18 cellular contexts compared by ENCODE assay signal in genomic region chr12:109595321-109595902, GRCh38. TPM values are rescaled to one million over a fixed set of nuclear protein-coding genes. Genes with fewer than 3 reads are reported as not detected.
DNase-seq lines count a peak whose midpoint lies in the region; ATAC-seq and TF ChIP-seq lines count a peak whose summit lies in the region.
"Had no signal": no experiment of that assay in that cellular context is flagged by ENCODE, and none has a peak within 500 bp of the region (broad histone marks: within the 10 kb centered on the region; RNA-seq: fewer than 3 reads in every experiment).

No MANE protein-coding gene starts in this region.

- no peaks in the 10 kb centered on the region for H3K9me3 ChIP-seq in smooth muscle cell (replicated peaks; ENCODE audit: low read depth)
- H3K9me3 ChIP-seq: HAP-1, lower lobe of right lung, SJCRH30, vagina had no signal

- H3K27me3 Mint-ChIP-seq in activated T-cell treated with anti-CD3 and anti-CD28 coated beads, Interleukin-2, amount 50 U/mL, for 24 hours: no peaks in the 10 kb centered on the region
- H3K27me3 Mint-ChIP-seq in activated T-cell treated with anti-CD3 and anti-CD28 coated beads, Interleukin-2, amount 50 U/mL, for 72 hours (ENCODE audit: low read depth): no peaks in the 10 kb centered on the region
- H3K27me3 Mint-ChIP-seq: activated B cell treated with CpG ODN at 0.5 μM for 24 hours had no signal

- 76% methylated on average over 10 of the region's 10 CpGs for WGBS in smooth muscle cell (ENCODE audit: low lambda C conversion rate)

- no peak overlapping the region for H2AFZ ChIP-seq in smooth muscle cell (ENCODE audit: low read depth)

- H3K36me3 ChIP-seq in smooth muscle cell (ENCODE audit: low read depth): no peaks in the 10 kb centered on the region
- H3K36me3 ChIP-seq in brain microvascular endothelial cell (replicated peaks): no peaks in the 10 kb centered on the region
- H3K36me3 ChIP-seq: SJCRH30 had no signal

- H3F3A ChIP-seq in smooth muscle cell (ENCODE audit: low read depth): peaks cover 6% of the 10 kb centered on the region

- peak; percentile 86 to 94 for ATAC-seq in activated T-cell treated with anti-CD3 and anti-CD28 coated beads, Interleukin-2, amount 50 U/mL, for 72 hours (replicated peaks in 1 of 2)
- no peak for ATAC-seq in GM19397 (IDR thresholded peaks at IDR 0.05; ENCODE audit: unreplicated experiment)
- ATAC-seq: lower lobe of right lung had no signal

- H3K4me3 ChIP-seq in smooth muscle cell (no peak overlapping the region), brain microvascular endothelial cell (ENCODE audit: low read depth, low read length) (no peak overlapping the region)
- H3K4me3 ChIP-seq: HAP-1, lower lobe of right lung, SJCRH30, vagina had no signal

- TF ChIP-seq CTCF in smooth muscle cell (IDR thresholded peaks at IDR 0.05; ENCODE audit: borderline replicate concordance, insufficient read depth, poor library complexity, severe bottlenecking) (no peak), brain microvascular endothelial cell (IDR thresholded peaks at IDR 0.05; ENCODE audit: low read depth, low read length, missing control alignments) (no peak)

- peaks cover 28% of the 10 kb centered on the region for H3K4me1 Mint-ChIP-seq in activated T-cell treated with anti-CD3 and anti-CD28 coated beads, Interleukin-2, amount 50 U/mL, for 24 hours (ENCODE audit: low read depth)
- peaks cover 30% of the 10 kb centered on the region for H3K4me1 Mint-ChIP-seq in activated T-cell treated with anti-CD3 and anti-CD28 coated beads, Interleukin-2, amount 50 U/mL, for 72 hours (ENCODE audit: low read depth)

- H3K4me3 Mint-ChIP-seq in activated T-cell treated with anti-CD3 and anti-CD28 coated beads, Interleukin-2, amount 50 U/mL, for 24 hours: no peak overlapping the region
- peak overlapping the region in 1 of 2 donors; percentile 3 for H3K4me3 Mint-ChIP-seq in activated T-cell treated with anti-CD3 and anti-CD28 coated beads, Interleukin-2, amount 50 U/mL, for 72 hours
- H3K4me3 Mint-ChIP-seq: activated B cell treated with CpG ODN at 0.5 μM for 24 hours; dendritic cell treated with granulocyte-macrophage colony-stimulating factor and Interleukin-4, amounts not matched to agents 40 ng/mL and 50 ng/mL, for 4 days had no signal

- peak; percentile 31 for DNase-seq in activated T-cell treated with anti-CD3 and anti-CD28 coated beads for 48 hours (ENCODE audit: low read depth)
- no peak for DNase-seq in activated T-cell treated with anti-CD3 and anti-CD28 coated beads, Interleukin-2, amount 50 U/mL, for 24 hours
- peak; percentile 71 to 81 for DNase-seq in NOMO-1 (lab: John Stamatoyannopoulos, UW; ENCODE audit: unreplicated experiment in 2 of 2)
- peak; percentile 46 to 65 for DNase-seq in activated T-cell treated with anti-CD3 and anti-CD28 coated beads, Interleukin-2, amount 50 U/mL, for 72 hours
- DNase-seq in stimulated activated CD8-positive, alpha-beta memory T cell treated with anti-CD3 and anti-CD28 coated beads, Interleukin-2, amount 100 ng/mL, for 48 hours (ENCODE audit: low read depth in 2 of 2): peak; percentile 5 to 14
- DNase-seq in smooth muscle cell (lab: John Stamatoyannopoulos, UW; ENCODE audit: unreplicated experiment): no peak
- no peak for DNase-seq in brain microvascular endothelial cell
- DNase-seq: activated B cell treated with CpG ODN at 0.5 μM for 24 hours, anterior cingulate cortex, lower lobe of right lung, NCI-H1105 treated with DMSO at 0.1 percent for 48 hours, NCI-H69, SJCRH30, small intestine had no signal

- H3K9me3 Mint-ChIP-seq in activated T-cell treated with anti-CD3 and anti-CD28 coated beads, Interleukin-2, amount 50 U/mL, for 24 hours: no peaks in the 10 kb centered on the region
- no peaks in the 10 kb centered on the region for H3K9me3 Mint-ChIP-seq in activated T-cell treated with anti-CD3 and anti-CD28 coated beads, Interleukin-2, amount 50 U/mL, for 72 hours
- H3K9me3 Mint-ChIP-seq: activated B cell treated with CpG ODN at 0.5 μM for 24 hours; dendritic cell treated with granulocyte-macrophage colony-stimulating factor and Interleukin-4, amounts not matched to agents 40 ng/mL and 50 ng/mL, for 4 days had no signal

- no peaks in the 10 kb centered on the region for H3K79me2 ChIP-seq in smooth muscle cell (ENCODE audit: low read depth)

- H3K27me3 ChIP-seq in smooth muscle cell (ENCODE audit: low read depth) (no peaks in the 10 kb centered on the region), brain microvascular endothelial cell (replicated peaks) (no peaks in the 10 kb centered on the region)
- H3K27me3 ChIP-seq: SJCRH30, vagina had no signal

- H4K20me1 ChIP-seq in smooth muscle cell (ENCODE audit: low read depth): no peaks in the 10 kb centered on the region

- H3K4me1 ChIP-seq in smooth muscle cell (ENCODE audit: low read depth): no peaks in the 10 kb centered on the region

- peaks cover 33% of the 10 kb centered on the region for H3K36me3 Mint-ChIP-seq in activated T-cell treated with anti-CD3 and anti-CD28 coated beads, Interleukin-2, amount 50 U/mL, for 24 hours (ENCODE audit: low read depth)
- peaks cover 0 to 2% of the 10 kb centered on the region in 2 donors for H3K36me3 Mint-ChIP-seq in activated T-cell treated with anti-CD3 and anti-CD28 coated beads, Interleukin-2, amount 50 U/mL, for 72 hours (ENCODE audit: insufficient read depth in 2 of 2)

- no peak overlapping the region for H3K4me2 ChIP-seq in smooth muscle cell

- no peak overlapping the region for H3K27ac Mint-ChIP-seq in activated T-cell treated with anti-CD3 and anti-CD28 coated beads, Interleukin-2, amount 50 U/mL, for 24 hours
- H3K27ac Mint-ChIP-seq in activated T-cell treated with anti-CD3 and anti-CD28 coated beads, Interleukin-2, amount 50 U/mL, for 72 hours: no peak overlapping the region
- H3K27ac Mint-ChIP-seq: activated B cell treated with CpG ODN at 0.5 μM for 24 hours; dendritic cell treated with granulocyte-macrophage colony-stimulating factor and Interleukin-4, amounts not matched to agents 40 ng/mL and 50 ng/mL, for 4 days had no signal

- H3K9ac ChIP-seq in smooth muscle cell (ENCODE audit: low read depth): no peak overlapping the region

- in situ Hi-C loops in brain microvascular endothelial cell (cut with HindIII; ENCODE audit: low pct_ligation_motif_present, low sequenced_read_pairs): no loop called here

- H3K27ac ChIP-seq in smooth muscle cell (ENCODE audit: low read depth): no peak overlapping the region
- H3K27ac ChIP-seq in brain microvascular endothelial cell: no peak overlapping the region
- H3K27ac ChIP-seq: lower lobe of right lung, SJCRH30, vagina had no signal

RNA-seq across cellular contexts. Expression of gene MVK, which starts 21.8 kb away (rescaled TPM):
- 10 to 100 TPM; 11.5 to 16.0 TPM for total RNA-seq in activated T-cell treated with anti-CD3 and anti-CD28 coated beads, Interleukin-2, amount 50 U/mL, for 72 hours
- total RNA-seq in smooth muscle cell: 13.9 and 21.1 TPM in 2 replicates
- polyA plus RNA-seq in smooth muscle cell: 11.8 and 16.3 TPM in 2 replicates

RNA-seq across cellular contexts. Expression of gene MMAB, which starts 22.1 kb away (rescaled TPM):
- 10 to 100 TPM; 13.9 to 25.5 TPM for total RNA-seq in activated T-cell treated with anti-CD3 and anti-CD28 coated beads, Interleukin-2, amount 50 U/mL, for 72 hours
- 20.2 and 29.6 TPM in 2 replicates for total RNA-seq in smooth muscle cell
- 43.1 and 51.7 TPM in 2 replicates for polyA plus RNA-seq in smooth muscle cell

Comparison
In these comparisons a context has a peak if more than half of its experiments do, and no peak if none do; other contexts are left out.
1. DNase-seq: peak in activated T-cell treated with anti-CD3 and anti-CD28 coated beads for 48 hours (single experiment), NOMO-1 (2 of 2), activated T-cell treated with anti-CD3 and anti-CD28 coated beads, Interleukin-2, amount 50 U/mL, for 72 hours (2 of 2) and stimulated activated CD8-positive, alpha-beta memory T cell treated with anti-CD3 and anti-CD28 coated beads, Interleukin-2, amount 100 ng/mL, for 48 hours (2 of 2); none in activated T-cell treated with anti-CD3 and anti-CD28 coated beads, Interleukin-2, amount 50 U/mL, for 24 hours (single experiment), smooth muscle cell (single experiment) and brain microvascular endothelial cell (single experiment).